23 cellular contexts compared by ENCODE assay signal in genomic region chr10:118940386-118940785, GRCh38.
A peak's percentile ranks its signal among the peaks of the same experiment; 100 is the strongest.
DNase-seq lines count a peak whose midpoint lies in the region; ATAC-seq, FAIRE-seq and TF ChIP-seq lines count a peak whose summit lies in the region.
"Had no signal": no experiment of that assay in that cellular context is flagged by ENCODE, and none has a peak within 500 bp of the region (broad histone marks: within the 10 kb centered on the region; RNA-seq: fewer than 3 reads in every experiment).

No MANE protein-coding gene starts in this region.

- H3K27ac ChIP-seq in IMR-90 (ENCODE audit: insufficient read depth, low read length), result no peak overlapping the region
- H3K27ac ChIP-seq in astrocyte (ENCODE audit: low read depth, low read length), result no peak overlapping the region
- H3K27ac ChIP-seq in WERI-Rb-1, result no peak overlapping the region
- H3K27ac ChIP-seq: 22Rv1, Peyer's patch, SJCRH30 had no signal

- H3K4me2 ChIP-seq in IMR-90 (ENCODE audit: low read depth, low read length) (no peak overlapping the region), astrocyte (ENCODE audit: low read length) (no peak overlapping the region)

- no peaks in the 10 kb centered on the region for H3K9me3 Mint-ChIP-seq in astrocyte (ENCODE audit: unreplicated experiment)
- H3K9me3 Mint-ChIP-seq in activated T-cell treated with anti-CD3 and anti-CD28 coated beads, Interleukin-2, amount 50 U/mL, for 24 hours, result no peaks in the 10 kb centered on the region

- H3K4me1 ChIP-seq in IMR-90 (ENCODE audit: control insufficient read depth, insufficient read depth, low read length), result no peaks in the 10 kb centered on the region; the same call in 1 of the 2 replicates
- no peaks in the 10 kb centered on the region for H3K4me1 ChIP-seq in astrocyte (ENCODE audit: insufficient read depth, low read length)
- H3K4me1 ChIP-seq: Peyer's patch had no signal

- H3K14ac ChIP-seq in IMR-90 (replicated peaks; ENCODE audit: low read depth, low read length), result no peak overlapping the region

- BruUV-seq in IMR-90 (replicated peaks; lab: Mats Ljungman, UMichigan), result no TSS peak

- no peak overlapping the region for H3K18ac ChIP-seq in IMR-90 (ENCODE audit: low read depth, low read length)

- no peaks in the 10 kb centered on the region for H3K79me1 ChIP-seq in IMR-90 (ENCODE audit: low read depth in 1 of 2, low read length in 2 of 2)

- no peak overlapping the region for H2BK5ac ChIP-seq in IMR-90 (ENCODE audit: low read depth, low read length, poor library complexity, severe bottlenecking)

- H3K9me3 ChIP-seq in IMR-90 (ENCODE audit: control insufficient read depth, insufficient read depth, low read length) (peaks cover 2% of the 10 kb centered on the region; the same call in 1 of the 2 replicates), astrocyte (ENCODE audit: insufficient read depth, low read depth, low read length) (no peaks in the 10 kb centered on the region), WERI-Rb-1 (ENCODE audit: severe bottlenecking) (no peaks in the 10 kb centered on the region)
- H3K9me3 ChIP-seq: Peyer's patch, SJCRH30 had no signal

- peaks cover 8% of the 10 kb centered on the region for H3K4me1 Mint-ChIP-seq in astrocyte (ENCODE audit: low read depth, unreplicated experiment)
- H3K4me1 Mint-ChIP-seq in activated T-cell treated with anti-CD3 and anti-CD28 coated beads, Interleukin-2, amount 50 U/mL, for 24 hours (ENCODE audit: low read depth), result no peaks in the 10 kb centered on the region

- H4K20me1 ChIP-seq in IMR-90 (ENCODE audit: insufficient read depth, low read length) (no peaks in the 10 kb centered on the region), astrocyte (ENCODE audit: insufficient read depth, low read length) (no peaks in the 10 kb centered on the region)

- no peak overlapping the region for H3K56ac ChIP-seq in IMR-90 (ENCODE audit: extremely low read depth, insufficient read depth, low read length)

- no peak overlapping the region for H4K8ac ChIP-seq in IMR-90 (ENCODE audit: low read depth in 2 of 2, low read length in 2 of 2)

- no peak overlapping the region for H3K27ac Mint-ChIP-seq in astrocyte (ENCODE audit: unreplicated experiment)
- H3K27ac Mint-ChIP-seq in activated T-cell treated with anti-CD3 and anti-CD28 coated beads, Interleukin-2, amount 50 U/mL, for 24 hours, result no peak overlapping the region
- H3K27ac Mint-ChIP-seq: CD8-positive, alpha-beta T cell had no signal

- no peak overlapping the region for H2AK5ac ChIP-seq in IMR-90 (ENCODE audit: low read depth, low read length)

- TF ChIP-seq CTCF in IMR-90 (conservative IDR thresholded peaks at IDR 0.05; ENCODE audit: low read depth, low read length) (no peak), astrocyte (IDR thresholded peaks at IDR 0.05; ENCODE audit: insufficient read depth, low read depth, low read length) (no peak), WERI-Rb-1 (IDR thresholded peaks at IDR 0.05; ENCODE audit: low read depth, low read length) (no peak)

- H3K79me2 ChIP-seq in astrocyte (ENCODE audit: insufficient read depth, low read length), result no peaks in the 10 kb centered on the region

- no peak overlapping the region for H3K4ac ChIP-seq in IMR-90 (ENCODE audit: low read depth, low read length)

- H3K9me1 ChIP-seq in IMR-90 (ENCODE audit: insufficient read depth, low read length), result no peaks in the 10 kb centered on the region

- H2AK9ac ChIP-seq in IMR-90 (replicated peaks; ENCODE audit: low read depth, low read length, poor library complexity), result no peak overlapping the region

- no peak overlapping the region for H2BK15ac ChIP-seq in IMR-90 (ENCODE audit: low read depth, low read length)

- no peak overlapping the region for H3K23ac ChIP-seq in IMR-90 (ENCODE audit: low read depth, low read length)

- FAIRE-seq in astrocyte (lab: Jason Lieb, UNC), result no peak
- FAIRE-seq: GM19239, K562 had no signal

- DNase-seq in A172 (ENCODE audit: low spot score), result peak; percentile 8
- no peak for DNase-seq in IMR-90
- DNase-seq in astrocyte (ENCODE audit: low read depth), result peak; percentile 6
- peak; percentile 60 for DNase-seq in iris pigment epithelial cell (ENCODE audit: low read depth)
- no peak for DNase-seq in activated T-cell treated with anti-CD3 and anti-CD28 coated beads, Interleukin-2, amount 50 U/mL, for 24 hours
- no peak for DNase-seq in HT-29 (ENCODE audit: low spot score)
- DNase-seq in cardiac septum (ENCODE audit: low spot score), result no peak
- no peak for DNase-seq in WERI-Rb-1
- DNase-seq: AML-193; C1 segment of cervical spinal cord; CD8-positive, alpha-beta T cell; NCI-H1092; NCI-H1436; NCI-H187 treated with DMSO at 0.1 percent for 48 hours; NCI-H2107; NCI-H524; NCI-H774; NK-92 treated with Interleukin-12 subunit alpha and Interleukin-12 subunit beta, amount 100 ng/mL, for 24 hours; Peyer's patch; SJCRH30 had no signal

- no peak overlapping the region for H4K91ac ChIP-seq in IMR-90 (ENCODE audit: insufficient read depth, low read depth, low read length)

- H4K5ac ChIP-seq in IMR-90 (ENCODE audit: low read depth, low read length), result no peak overlapping the region

- H2AFZ ChIP-seq in IMR-90 (replicated peaks; ENCODE audit: low read length, poor library complexity) (no peak overlapping the region), astrocyte (ENCODE audit: low read depth, low read length) (no peak overlapping the region)

- in situ Hi-C loops in IMR-90 (cut with MboI; ENCODE audit: low sequenced_read_pairs), result no loop called here

- H3K27me3 Mint-ChIP-seq in astrocyte (ENCODE audit: low read depth, unreplicated experiment), result no peaks in the 10 kb centered on the region
- H3K27me3 Mint-ChIP-seq in activated T-cell treated with anti-CD3 and anti-CD28 coated beads, Interleukin-2, amount 50 U/mL, for 24 hours, result peaks cover 34% of the 10 kb centered on the region

- no CpG with 5 or more reads among the region's 1 CpG for WGBS in IMR-90 (ENCODE audit: extremely low coverage in 2 of 2, insufficient read length in 1 of 2), 2 experiments

- no peak overlapping the region for H2BK20ac ChIP-seq in IMR-90 (ENCODE audit: low read depth, low read length)

- POLR2A ChIA-PET in IMR-90 (lab: Charles Lee; ENCODE audit: unreplicated experiment), result no interaction called here

- no peaks in the 10 kb centered on the region; the same call in 1 of the 2 replicates for H3K27me3 ChIP-seq in IMR-90 (ENCODE audit: control insufficient read depth, insufficient read depth, low read length)
- H3K27me3 ChIP-seq in astrocyte (ENCODE audit: insufficient read depth, low read length), result no peaks in the 10 kb centered on the region
- no peaks in the 10 kb centered on the region for H3K27me3 ChIP-seq in WERI-Rb-1 (ENCODE audit: insufficient read depth, low read depth, severe bottlenecking)
- H3K27me3 ChIP-seq: Peyer's patch, SJCRH30 had no signal

- intact Hi-C loops in IMR-90 (cut with micrococcal nuclease), result loop anchor here (10.0 kb wide), 1 partner anchor 1734 kb away; no protein-coding TSS in a partner anchor
- intact Hi-C loops in cardiac septum (cut with DNase I), result no loop called here

- H3K36me3 ChIP-seq in IMR-90 (ENCODE audit: control insufficient read depth, insufficient read depth, low read length) (no peaks in the 10 kb centered on the region), astrocyte (ENCODE audit: insufficient read depth, low read length) (no peaks in the 10 kb centered on the region), WERI-Rb-1 (no peaks in the 10 kb centered on the region)
- H3K36me3 ChIP-seq: Peyer's patch, SJCRH30 had no signal

- TF ChIP-seq POLR2A in IMR-90 (IDR thresholded peaks at IDR 0.05; ENCODE audit: low read depth, low read length), result no peak

- H3K36me3 Mint-ChIP-seq in astrocyte (ENCODE audit: low read depth, unreplicated experiment), result no peaks in the 10 kb centered on the region
- H3K36me3 Mint-ChIP-seq in activated T-cell treated with anti-CD3 and anti-CD28 coated beads, Interleukin-2, amount 50 U/mL, for 24 hours (ENCODE audit: low read depth), result no peaks in the 10 kb centered on the region
- H3K36me3 Mint-ChIP-seq: CD8-positive, alpha-beta T cell had no signal

- no peak overlapping the region for H3K4me3 Mint-ChIP-seq in astrocyte (ENCODE audit: unreplicated experiment)
- no peak overlapping the region for H3K4me3 Mint-ChIP-seq in activated T-cell treated with anti-CD3 and anti-CD28 coated beads, Interleukin-2, amount 50 U/mL, for 24 hours
- H3K4me3 Mint-ChIP-seq: CD8-positive, alpha-beta T cell had no signal

- CTCF ChIA-PET in IMR-90 (lab: Yijun Ruan, JAX), result interaction anchor here (0.6 kb wide), 1 partner anchor 18 kb away, joined by 4 read pairs; no protein-coding TSS in a partner anchor

- H2BK120ac ChIP-seq in IMR-90 (ENCODE audit: low read depth, low read length), result no peak overlapping the region

- ATAC-seq in IMR-90 (ENCODE audit: low read depth), result peak; percentile 11; the same call in 1 of the 2 replicates
- ATAC-seq: CD8-positive, alpha-beta T cell; K562 had no signal

- H3K9ac ChIP-seq in IMR-90 (ENCODE audit: low read depth, low read length) (no peak overlapping the region), astrocyte (ENCODE audit: low read length) (no peak overlapping the region)

- TF ChIP-seq RAD21 in IMR-90 (IDR thresholded peaks at IDR 0.05; ENCODE audit: low read length), result no peak

- H3K4me3 ChIP-seq in IMR-90 (ENCODE audit: insufficient read depth, low read depth, low read length) (no peak overlapping the region), astrocyte (ENCODE audit: insufficient read depth, low read depth, low read length) (no peak overlapping the region), WERI-Rb-1 (ENCODE audit: low read depth, low read length) (no peak overlapping the region)
- H3K4me3 ChIP-seq: K562, Peyer's patch, SJCRH30 had no signal

- dilution Hi-C loops in IMR-90 (cut with HindIII; ENCODE audit: low sequenced_read_pairs, unreplicated experiment), result no loop called here

TF ChIP-seq in IMR-90, 13 proteins besides CTCF, POLR2A, EP300 and RAD21 (continues in another document):
- no peak for TF ChIP-seq BHLHE40 (IDR thresholded peaks at IDR 0.05; ENCODE audit: low read depth, low read length)
- TF ChIP-seq FOS (IDR thresholded peaks at IDR 0.05; ENCODE audit: low read depth, low read length), result no peak
- no peak for TF ChIP-seq ELK1 (IDR thresholded peaks at IDR 0.05; ENCODE audit: borderline replicate concordance, low read depth, low read length)
- no peak for TF ChIP-seq MXI1 (IDR thresholded peaks at IDR 0.05; ENCODE audit: borderline replicate concordance, low read depth, low read length)
- no peak for TF ChIP-seq MAZ (IDR thresholded peaks at IDR 0.05; ENCODE audit: borderline replicate concordance, low read depth, low read length)
- TF ChIP-seq CHD1 (IDR thresholded peaks at IDR 0.05; ENCODE audit: low read depth, low read length), result no peak
- no peak for TF ChIP-seq RCOR1 (IDR thresholded peaks at IDR 0.05; ENCODE audit: insufficient replicate concordance, low read length)
- TF ChIP-seq RFX5 (IDR thresholded peaks at IDR 0.05; ENCODE audit: low read depth, low read length), result no peak

Comparison
In these comparisons a context has a peak if more than half of its experiments do, and no peak if none do; other contexts are left out.
1. DNase-seq: peak in A172 (single experiment), astrocyte (single experiment) and iris pigment epithelial cell (single experiment); none in IMR-90 (single experiment), activated T-cell treated with anti-CD3 and anti-CD28 coated beads, Interleukin-2, amount 50 U/mL, for 24 hours (single experiment), HT-29 (single experiment), cardiac septum (single experiment) and WERI-Rb-1 (single experiment).